ENCODE assay signal across 19 cellular contexts in the genomic region with DNA sequence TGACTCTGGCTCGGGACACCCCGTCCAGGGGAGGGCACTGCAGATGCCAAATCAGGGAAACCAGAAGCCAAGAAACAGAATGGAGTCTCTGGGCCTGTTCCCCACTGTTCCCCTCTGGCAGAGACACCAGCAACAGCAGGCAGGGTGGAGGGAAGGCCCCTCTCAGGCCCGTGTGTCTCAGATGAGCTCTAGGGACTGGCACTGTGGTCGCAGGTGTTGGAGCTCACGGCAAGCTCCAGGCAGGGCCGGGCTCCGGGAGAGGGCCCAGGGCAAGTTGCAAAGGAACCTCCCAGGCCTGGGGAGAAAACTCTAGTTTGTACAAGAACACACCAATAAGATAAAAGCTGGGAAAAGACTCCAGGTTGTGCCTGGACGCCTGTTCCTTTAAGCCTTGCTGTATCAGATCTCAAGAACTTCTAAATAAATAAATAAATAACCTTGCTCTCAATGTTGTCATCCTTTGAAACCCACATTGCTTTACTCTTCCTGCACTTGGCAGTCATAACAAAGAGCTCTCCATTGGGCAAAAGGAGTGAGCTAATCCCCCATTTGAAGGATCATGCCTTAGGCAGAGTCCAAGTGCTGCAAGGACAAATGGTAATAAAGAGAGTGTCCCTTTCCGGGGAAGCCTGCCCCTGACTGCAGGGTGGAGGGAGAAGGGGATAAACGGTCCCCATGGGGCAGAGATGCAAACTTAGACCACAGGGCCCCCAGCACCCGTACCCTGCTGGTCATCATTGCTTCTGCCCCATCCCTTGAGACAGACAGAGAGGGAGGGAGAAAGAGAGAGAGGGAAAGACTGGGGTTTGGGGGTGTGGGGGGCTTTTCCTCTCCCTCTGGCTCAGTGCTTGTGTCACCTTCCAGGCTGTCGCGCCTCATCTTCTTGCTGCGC. TPM values are rescaled to one million over a fixed set of nuclear protein-coding genes. Genes with fewer than 3 reads are reported as not detected.
DNase-seq lines count a peak whose midpoint lies in the region; FAIRE-seq lines count a peak whose summit lies in the region.
"Had no signal": no experiment of that assay in that cellular context is flagged by ENCODE, and none has a peak within 500 bp of the region (broad histone marks: within the 10 kb centered on the region; RNA-seq: fewer than 3 reads in every experiment).

No MANE protein-coding gene starts in this region.

- H3K27me3 ChIP-seq in GM23248 (replicated peaks; ENCODE audit: insufficient read depth) (peaks cover 32% of the 10 kb centered on the region), MG63 (no peaks in the 10 kb centered on the region)

- H3K36me3 ChIP-seq in GM23248 (ENCODE audit: low read depth) (no peaks in the 10 kb centered on the region), MG63 (no peaks in the 10 kb centered on the region)
- H3K36me3 ChIP-seq: prostate gland, transverse colon had no signal

- H3K9me2 ChIP-seq in GM23248 (ENCODE audit: insufficient read depth), result no peaks in the 10 kb centered on the region

- DNase-seq in GM23248 (peak; percentile 32), MG63 (peak; percentile 17), ecto neural progenitor cell (ENCODE audit: low spot score) (peak; percentile 31), myocyte (ENCODE audit: low read depth) (peak; percentile 20), nucleus accumbens (lab: John Stamatoyannopoulos, UW) (no peak), HTR-8/SVneo (ENCODE audit: insufficient read length, low spot score) (no peak)
- DNase-seq in activated T-cell treated with anti-CD3 and anti-CD28 coated beads, Interleukin-2, amount 50 U/mL, for 24 hours, result no peak
- DNase-seq: foreskin melanocyte; H7; naive thymus-derived CD4-positive, alpha-beta T cell; NCI-H1048; NCI-H2227 treated with DMSO at 0.1 percent for 48 hours; NK-92 treated with Interleukin-12 subunit alpha and Interleukin-12 subunit beta, amount 100 ng/mL, for 24 hours; stimulated activated naive CD4-positive, alpha-beta T cell; transverse colon had no signal

- no peaks in the 10 kb centered on the region for H3K9me3 Mint-ChIP-seq in activated T-cell treated with anti-CD3 and anti-CD28 coated beads, Interleukin-2, amount 50 U/mL, for 24 hours
- H3K9me3 Mint-ChIP-seq: naive thymus-derived CD4-positive, alpha-beta T cell had no signal

- H3K4me3 Mint-ChIP-seq in activated T-cell treated with anti-CD3 and anti-CD28 coated beads, Interleukin-2, amount 50 U/mL, for 24 hours, result no peak overlapping the region
- H3K4me3 Mint-ChIP-seq: naive thymus-derived CD4-positive, alpha-beta T cell had no signal

- H3K27ac ChIP-seq in GM23248, result no peak overlapping the region
- H3K27ac ChIP-seq: prostate gland, transverse colon had no signal

- no peak overlapping the region for H3K4me2 ChIP-seq in GM23248 (ENCODE audit: unreplicated experiment)

- no peaks in the 10 kb centered on the region for H3F3A ChIP-seq in GM23248 (ENCODE audit: insufficient read depth)

- FAIRE-seq in HTR-8/SVneo (lab: Jason Lieb, UNC), result no peak

- no peaks in the 10 kb centered on the region for H3K4me1 ChIP-seq in GM23248 (ENCODE audit: insufficient read depth)
- H3K4me1 ChIP-seq: prostate gland had no signal

- no peak overlapping the region for H3K9ac ChIP-seq in GM23248

- no peak overlapping the region for H3K4me3 ChIP-seq in GM23248
- H3K4me3 ChIP-seq in MG63, result no peak overlapping the region
- H3K4me3 ChIP-seq: prostate gland, transverse colon had no signal

- peaks cover 16% of the 10 kb centered on the region for H3K27me3 Mint-ChIP-seq in activated T-cell treated with anti-CD3 and anti-CD28 coated beads, Interleukin-2, amount 50 U/mL, for 24 hours

- in situ Hi-C loops in GM23248 (cut with MboI), result loop anchor here (10.0 kb wide), 1 partner anchor 575 kb away; no protein-coding TSS in a partner anchor

- no peak overlapping the region for H2AFZ ChIP-seq in GM23248

- 60 to 64% methylated on average over 11 to 14 of the region's 14 CpGs for WGBS in GM23248 (ENCODE audit: low coverage in 1 of 2, low lambda C conversion rate in 2 of 2, missing lambda C conversion rate in 2 of 2), 2 experiments

- H3K9me3 ChIP-seq in GM23248 (ENCODE audit: low read depth) (no peaks in the 10 kb centered on the region), MG63 (no peaks in the 10 kb centered on the region)
- H3K9me3 ChIP-seq: prostate gland, transverse colon had no signal

- no peak overlapping the region for H3K27ac Mint-ChIP-seq in activated T-cell treated with anti-CD3 and anti-CD28 coated beads, Interleukin-2, amount 50 U/mL, for 24 hours
- H3K27ac Mint-ChIP-seq: naive thymus-derived CD4-positive, alpha-beta T cell had no signal

- H3K79me2 ChIP-seq in GM23248 (ENCODE audit: insufficient read depth), result no peaks in the 10 kb centered on the region

- H3K36me3 Mint-ChIP-seq in activated T-cell treated with anti-CD3 and anti-CD28 coated beads, Interleukin-2, amount 50 U/mL, for 24 hours (ENCODE audit: low read depth), result no peaks in the 10 kb centered on the region
- H3K36me3 Mint-ChIP-seq: naive thymus-derived CD4-positive, alpha-beta T cell had no signal

- H3K4me1 Mint-ChIP-seq in activated T-cell treated with anti-CD3 and anti-CD28 coated beads, Interleukin-2, amount 50 U/mL, for 24 hours (ENCODE audit: low read depth), result no peaks in the 10 kb centered on the region

- no peaks in the 10 kb centered on the region for H4K20me1 ChIP-seq in GM23248 (ENCODE audit: insufficient read depth)

RNA-seq across cellular contexts. Expression of a gene that starts 33.3 kb away (rescaled TPM):
- under 0.01 and 0.51 TPM in 2 replicates for total RNA-seq in GM23248 (2014; rRNA removed; shearing (Covaris generic))
- 0.20 and 0.30 TPM in 2 replicates for polyA plus RNA-seq in GM23248 (2016; fragmentation: Nextera tagmentation; extraction: Ambion mirVana)
- not detected in 2 replicates for total RNA-seq in MG63 (2014; rRNA removed; shearing (Covaris generic); ENCODE audit: low replicate concordance)
- 0.10 TPM in 1 of 2 replicates, not detected in the other for total RNA-seq in myocyte
- 0.06 TPM for polyA plus RNA-seq in myocyte (2012)
- total RNA-seq: chondrocyte; liver; naive thymus-derived CD4-positive, alpha-beta T cell had no signal
- polyA plus RNA-seq: BJ; liver; naive thymus-derived CD4-positive, alpha-beta T cell had no signal

Comparison
In these comparisons a context has a peak if more than half of its experiments do, and no peak if none do; other contexts are left out.
1. DNase-seq: peak in GM23248 (single experiment), MG63 (single experiment), ecto neural progenitor cell (single experiment) and myocyte (single experiment); none in activated T-cell treated with anti-CD3 and anti-CD28 coated beads, Interleukin-2, amount 50 U/mL, for 24 hours (single experiment), nucleus accumbens (0 of 56) and HTR-8/SVneo (single experiment).